In the genomic region with DNA sequence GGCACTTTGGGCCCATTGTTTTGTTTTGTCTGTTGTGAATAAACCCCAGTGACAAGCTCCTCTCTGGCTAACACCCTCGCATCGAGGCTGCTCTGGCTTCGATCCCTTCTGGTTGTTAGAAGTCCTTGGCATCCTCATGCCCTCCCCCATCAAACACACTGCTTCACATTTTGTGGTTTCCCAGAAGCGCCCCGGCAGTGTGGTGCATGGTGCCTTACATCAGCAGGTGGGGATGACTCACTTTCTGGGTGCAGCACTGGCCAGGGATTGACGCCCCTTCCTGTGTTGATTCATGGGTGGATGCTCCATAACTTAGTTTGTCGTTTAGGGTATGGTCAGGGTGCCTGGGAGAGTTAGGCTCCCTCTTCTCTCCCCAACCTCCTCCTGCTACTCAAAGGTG, we compare ENCODE assay signal across 13 cellular contexts. TPM values are rescaled to one million over a fixed set of nuclear protein-coding genes. Genes with fewer than 3 reads are reported as not detected.
DNase-seq lines count a peak whose midpoint lies in the region; ATAC-seq and TF ChIP-seq lines count a peak whose summit lies in the region.
"Had no signal": no experiment of that assay in that cellular context is flagged by ENCODE, and none has a peak within 500 bp of the region (broad histone marks: within the 10 kb centered on the region; RNA-seq: fewer than 3 reads in every experiment).

No MANE protein-coding gene starts in this region.

- peak; percentile 3 for DNase-seq in stimulated activated CD4-positive, alpha-beta T cell treated with anti-CD3 and anti-CD28 coated beads, Interleukin-15, amount 100 ng/mL, for 24 hours
- DNase-seq in stimulated activated CD4-positive, alpha-beta T cell treated with anti-CD3 and anti-CD28 coated beads, Interleukin-4, amount 100 ng/mL, for 4 hours = no peak
- DNase-seq in RPMI7951 (ENCODE audit: low read depth) = peak; percentile 95
- peak; percentile 82 for DNase-seq in choroid plexus epithelial cell (ENCODE audit: low read depth)
- peak in 1 of 2 donors; percentile 15 for DNase-seq in stimulated activated naive CD8-positive, alpha-beta T cell treated with anti-CD3 and anti-CD28 coated beads, Interleukin-15, amount 100 ng/mL, for 72 hours
- DNase-seq in dorsolateral prefrontal cortex = no peak
- DNase-seq: central memory CD4-positive, alpha-beta T cell; retina; uterus had no signal

- intact Hi-C loops in dorsolateral prefrontal cortex (cut with DNase I) = no loop called here

- no peaks in the 10 kb centered on the region for H3K4me1 Mint-ChIP-seq in stimulated activated naive CD8-positive, alpha-beta T cell treated with anti-CD3 and anti-CD28 coated beads, Interleukin-15, amount 100 ng/mL, for 72 hours

- peaks cover 0 to 3% of the 10 kb centered on the region in 2 donors for H3K9me3 Mint-ChIP-seq in stimulated activated naive CD8-positive, alpha-beta T cell treated with anti-CD3 and anti-CD28 coated beads, Interleukin-15, amount 100 ng/mL, for 72 hours

- no peak overlapping the region for H3K4me3 ChIP-seq in choroid plexus epithelial cell (ENCODE audit: low read depth, low read length)
- no peak overlapping the region for H3K4me3 ChIP-seq in dorsolateral prefrontal cortex
- H3K4me3 ChIP-seq: lung, uterus had no signal

- no peak overlapping the region for H3K27ac Mint-ChIP-seq in stimulated activated naive CD8-positive, alpha-beta T cell treated with anti-CD3 and anti-CD28 coated beads, Interleukin-15, amount 100 ng/mL, for 72 hours

- H3K27ac ChIP-seq in dorsolateral prefrontal cortex = no peak overlapping the region
- H3K27ac ChIP-seq: C4-2B, uterus had no signal

- peaks cover 5% of the 10 kb centered on the region for H3K27me3 Mint-ChIP-seq in stimulated activated naive CD8-positive, alpha-beta T cell treated with anti-CD3 and anti-CD28 coated beads, Interleukin-15, amount 100 ng/mL, for 72 hours

- TF ChIP-seq CTCF in choroid plexus epithelial cell (conservative IDR thresholded peaks at IDR 0.05; ENCODE audit: low read depth, low read length) (no peak), dorsolateral prefrontal cortex (IDR thresholded peaks at IDR 0.05 in 54 of 56, conservative IDR thresholded peaks at IDR 0.05 in 2 of 56; ENCODE audit: low read depth in 1 of 56, partially characterized antibody in 56 of 56) (no peak)

- peaks cover 0 to 15% (median 0%) of the 10 kb centered on the region in 45 donors for H3K27me3 ChIP-seq in dorsolateral prefrontal cortex
- H3K27me3 ChIP-seq: uterus had no signal

- no peak overlapping the region for H3K4me3 Mint-ChIP-seq in stimulated activated naive CD8-positive, alpha-beta T cell treated with anti-CD3 and anti-CD28 coated beads, Interleukin-15, amount 100 ng/mL, for 72 hours

- ATAC-seq in stimulated activated naive CD8-positive, alpha-beta T cell treated with anti-CD3 and anti-CD28 coated beads, Interleukin-15, amount 100 ng/mL, for 72 hours = peak; percentile 70
- ATAC-seq in HG03378 (IDR thresholded peaks at IDR 0.05; ENCODE audit: unreplicated experiment) (no peak), HG03469 (IDR thresholded peaks at IDR 0.05; ENCODE audit: unreplicated experiment) (no peak)

RNA-seq across cellular contexts. Expression of a gene that starts 51.4 kb away (rescaled TPM):
- 15.4 and 16.4 TPM in 2 replicates for total RNA-seq in RPMI7951 (2014; rRNA removed; shearing (Covaris generic))
- total RNA-seq in dorsolateral prefrontal cortex = 10 to 100 TPM in 68 of 120 experiments, 1 to 10 TPM in 52; 4.7 to 31.8 (median 10.5) TPM

Comparison
In these comparisons a context has a peak if more than half of its experiments do, and no peak if none do; other contexts are left out.
1. DNase-seq: peak in stimulated activated CD4-positive, alpha-beta T cell treated with anti-CD3 and anti-CD28 coated beads, Interleukin-15, amount 100 ng/mL, for 24 hours (single experiment), RPMI7951 (single experiment) and choroid plexus epithelial cell (single experiment); none in stimulated activated CD4-positive, alpha-beta T cell treated with anti-CD3 and anti-CD28 coated beads, Interleukin-4, amount 100 ng/mL, for 4 hours (0 of 2) and dorsolateral prefrontal cortex (0 of 10).